ENCODE assay signal across 21 cellular contexts in genomic region chr4:25107827-25108516, GRCh38. TPM values are rescaled to one million over a fixed set of nuclear protein-coding genes. Genes with fewer than 3 reads are reported as not detected.
DNase-seq lines count a peak whose midpoint lies in the region; ATAC-seq, FAIRE-seq and TF ChIP-seq lines count a peak whose summit lies in the region.
"Had no signal": no experiment of that assay in that cellular context is flagged by ENCODE, and none has a peak within 500 bp of the region (broad histone marks: within the 10 kb centered on the region; RNA-seq: fewer than 3 reads in every experiment).

No MANE protein-coding gene starts in this region.

- no peaks in the 10 kb centered on the region for H3K36me3 Mint-ChIP-seq in activated CD4-positive, alpha-beta memory T cell treated with anti-CD3 and anti-CD28 coated beads for 36 hours
- H3K36me3 Mint-ChIP-seq: activated naive CD8-positive, alpha-beta T cell treated with anti-CD3 and anti-CD28 coated beads, Interleukin-2, amount 10 ng/mL, durations not matched to agents 7 days and 5 days; stimulated activated memory B cell treated with anti-CD40 and anti-IgM and Interleukin-4, amounts not matched to agents 10 μg/mL and 1 μg/mL and 100 μg/mL, for 72 hours; WTC11 had no signal

- POLR2A ChIA-PET in activated CD4-positive, alpha-beta memory T cell treated with anti-CD3 and anti-CD28 coated beads for 36 hours (lab: Charles Lee) = no interaction called here

- peak; percentile 28 for FAIRE-seq in bronchial epithelial cell (lab: Jason Lieb, UNC)

- no peaks in the 10 kb centered on the region for H3K27me3 Mint-ChIP-seq in activated CD4-positive, alpha-beta memory T cell treated with anti-CD3 and anti-CD28 coated beads for 36 hours

- no peaks in the 10 kb centered on the region for H3K36me3 ChIP-seq in bronchial epithelial cell (ENCODE audit: control insufficient read depth, insufficient read depth, low read length)
- H3K36me3 ChIP-seq in mucosa of descending colon (ENCODE audit: low read depth) = no peaks in the 10 kb centered on the region
- H3K36me3 ChIP-seq: BLaER1 treated with 17β-estradiol and CSF1 and Interleukin-3, amounts not matched to agents 10 nM and 100 nM; ovary; tibial artery had no signal

- TF ChIP-seq RAD21 in Ishikawa (IDR thresholded peaks at IDR 0.05; ENCODE audit: low read depth) = no peak

- H3K27ac Mint-ChIP-seq in activated CD4-positive, alpha-beta memory T cell treated with anti-CD3 and anti-CD28 coated beads for 36 hours = no peak overlapping the region
- H3K27ac Mint-ChIP-seq: activated CD8-positive, alpha-beta T cell treated with anti-CD3 and anti-CD28 coated beads, Interleukin-2, amount 10 ng/mL, durations not matched to agents 7 days and 5 days; activated naive CD8-positive, alpha-beta T cell treated with anti-CD3 and anti-CD28 coated beads, Interleukin-2, amount 10 ng/mL, durations not matched to agents 7 days and 5 days; activated T-cell treated with anti-CD3 and anti-CD28 coated beads, Interleukin-2, amount 50 U/mL, for 72 hours; stimulated activated memory B cell treated with anti-CD40 and anti-IgM and Interleukin-4, amounts not matched to agents 10 μg/mL and 1 μg/mL and 100 μg/mL, for 72 hours; T-cell; WTC11 had no signal

- peak; percentile 78 for ATAC-seq in mucosa of descending colon
- ATAC-seq: activated CD8-positive, alpha-beta T cell treated with anti-CD3 and anti-CD28 coated beads, Interleukin-2, amount 10 ng/mL, durations not matched to agents 7 days and 5 days; activated T-cell treated with anti-CD3 and anti-CD28 coated beads, Interleukin-2, amount 50 U/mL, for 72 hours; T-cell; WTC11 had no signal

- TF ChIP-seq EP300 in Ishikawa (IDR thresholded peaks at IDR 0.05; ENCODE audit: borderline replicate concordance) = no peak

- intact Hi-C loops in mucosa of descending colon (cut with DNase I, micrococcal nuclease) = no loop called here
- intact Hi-C loops in activated CD4-positive, alpha-beta memory T cell treated with anti-CD3 and anti-CD28 coated beads for 36 hours (cut with micrococcal nuclease) = no loop called here

- no peak overlapping the region for H3K4me3 Mint-ChIP-seq in activated CD4-positive, alpha-beta memory T cell treated with anti-CD3 and anti-CD28 coated beads for 36 hours
- H3K4me3 Mint-ChIP-seq: activated CD8-positive, alpha-beta T cell treated with anti-CD3 and anti-CD28 coated beads, Interleukin-2, amount 10 ng/mL, durations not matched to agents 7 days and 5 days; activated naive CD8-positive, alpha-beta T cell treated with anti-CD3 and anti-CD28 coated beads, Interleukin-2, amount 10 ng/mL, durations not matched to agents 7 days and 5 days; activated T-cell treated with anti-CD3 and anti-CD28 coated beads, Interleukin-2, amount 50 U/mL, for 72 hours; stimulated activated memory B cell treated with anti-CD40 and anti-IgM and Interleukin-4, amounts not matched to agents 10 μg/mL and 1 μg/mL and 100 μg/mL, for 72 hours; T-cell; WTC11 had no signal

- H3K4me1 Mint-ChIP-seq in activated CD4-positive, alpha-beta memory T cell treated with anti-CD3 and anti-CD28 coated beads for 36 hours (ENCODE audit: low read depth) = no peaks in the 10 kb centered on the region
- H3K4me1 Mint-ChIP-seq: activated naive CD8-positive, alpha-beta T cell treated with anti-CD3 and anti-CD28 coated beads, Interleukin-2, amount 10 ng/mL, durations not matched to agents 7 days and 5 days; stimulated activated memory B cell treated with anti-CD40 and anti-IgM and Interleukin-4, amounts not matched to agents 10 μg/mL and 1 μg/mL and 100 μg/mL, for 72 hours; T-cell; WTC11 had no signal

- CTCF ChIA-PET in activated CD4-positive, alpha-beta memory T cell treated with anti-CD3 and anti-CD28 coated beads for 36 hours (lab: Charles Lee) = interaction anchor here (0.5 to 1.3 kb wide), 2 partner anchors 36 to 128 kb away, joined by 3 read pairs; no protein-coding TSS in a partner anchor

- no peaks in the 10 kb centered on the region for H3K9me3 ChIP-seq in mucosa of descending colon
- H3K9me3 ChIP-seq: ovary, tibial artery had no signal

- no peak for TF ChIP-seq CTCF in bronchial epithelial cell (IDR thresholded peaks at IDR 0.05; ENCODE audit: insufficient read depth, low read length, severe bottlenecking)
- TF ChIP-seq CTCF in mucosa of descending colon (IDR thresholded peaks at IDR 0.05) = no peak

- H3K9me3 Mint-ChIP-seq in activated CD4-positive, alpha-beta memory T cell treated with anti-CD3 and anti-CD28 coated beads for 36 hours = no peaks in the 10 kb centered on the region
- H3K9me3 Mint-ChIP-seq: activated naive CD8-positive, alpha-beta T cell treated with anti-CD3 and anti-CD28 coated beads, Interleukin-2, amount 10 ng/mL, durations not matched to agents 7 days and 5 days; activated T-cell treated with anti-CD3 and anti-CD28 coated beads, Interleukin-2, amount 50 U/mL, for 72 hours; stimulated activated memory B cell treated with anti-CD40 and anti-IgM and Interleukin-4, amounts not matched to agents 10 μg/mL and 1 μg/mL and 100 μg/mL, for 72 hours; T-cell had no signal

- no peaks in the 10 kb centered on the region for H3K4me1 ChIP-seq in mucosa of descending colon (ENCODE audit: low read depth)

- no peak overlapping the region for H3K4me3 ChIP-seq in bronchial epithelial cell (ENCODE audit: low read depth, low read length)
- no peak overlapping the region for H3K4me3 ChIP-seq in mucosa of descending colon
- H3K4me3 ChIP-seq: BLaER1 treated with 17β-estradiol and CSF1 and Interleukin-3, amounts not matched to agents 10 nM and 100 nM; ovary; smooth muscle cell; tibial artery had no signal

- peak; percentile 10 for DNase-seq in DMS153 treated with DMSO at 0.1 percent for 48 hours (lab: John Stamatoyannopoulos, UW; ENCODE audit: unreplicated experiment)
- DNase-seq in bronchial epithelial cell (ENCODE audit: low read depth) = peak; percentile 38
- DNase-seq in mucosa of descending colon = peak in 1 of 3 donors; percentile 59
- DNase-seq in stimulated activated CD4-positive, alpha-beta T cell treated with anti-CD3 and anti-CD28 coated beads, Interleukin-4, amount 100 ng/mL, for 4 hours = no peak
- DNase-seq in dedifferentiated amniotic fluid mesenchymal stem cell (ENCODE audit: extremely low spot score) = no peak
- no peak for DNase-seq in NCI-H526 (lab: John Stamatoyannopoulos, UW)
- DNase-seq in activated CD4-positive, alpha-beta memory T cell treated with anti-CD3 and anti-CD28 coated beads for 36 hours = no peak
- DNase-seq: activated CD8-positive, alpha-beta T cell treated with anti-CD3 and anti-CD28 coated beads, Interleukin-2, amount 10 ng/mL, durations not matched to agents 7 days and 5 days; activated naive CD8-positive, alpha-beta T cell treated with anti-CD3 and anti-CD28 coated beads, Interleukin-2, amount 10 ng/mL, durations not matched to agents 7 days and 5 days; activated T-cell treated with anti-CD3 and anti-CD28 coated beads, Interleukin-2, amount 50 U/mL, for 72 hours; DMS79 treated with DMSO at 0.1 percent for 48 hours; hypothalamus; KBM-7; ovary; T-cell; tibial artery had no signal

- no peaks in the 10 kb centered on the region for H3K27me3 ChIP-seq in bronchial epithelial cell (ENCODE audit: control insufficient read depth, insufficient read depth, low read length)
- H3K27me3 ChIP-seq: BLaER1 treated with 17β-estradiol and CSF1 and Interleukin-3, amounts not matched to agents 10 nM and 100 nM; ovary; tibial artery had no signal

TF ChIP-seq in Ishikawa, 13 proteins besides CTCF, POLR2A, EP300 and RAD21:
- TF ChIP-seq FOXM1 (IDR thresholded peaks at IDR 0.05; ENCODE audit: borderline replicate concordance, low read depth) (no peak), EGR1 (IDR thresholded peaks at IDR 0.05) (no peak), USF1 (IDR thresholded peaks at IDR 0.05) (peak; percentile 61)

RNA-seq across cellular contexts. Expression of gene SEPSECS, which starts 52.3 kb away (rescaled TPM):
- total RNA-seq in bronchial epithelial cell (6.6 and 7.0 TPM in 2 replicates), mucosa of descending colon (10 to 100 TPM; 13.4 to 26.2 (median 13.6) TPM)
- total RNA-seq in activated CD4-positive, alpha-beta memory T cell treated with anti-CD3 and anti-CD28 coated beads for 36 hours = 10 to 100 TPM; 12.8 to 13.3 TPM

Comparison
In these comparisons a context has a peak if more than half of its experiments do, and no peak if none do; other contexts are left out.
1. DNase-seq: peak in DMS153 treated with DMSO at 0.1 percent for 48 hours (single experiment) and bronchial epithelial cell (single experiment); none in stimulated activated CD4-positive, alpha-beta T cell treated with anti-CD3 and anti-CD28 coated beads, Interleukin-4, amount 100 ng/mL, for 4 hours (0 of 2), dedifferentiated amniotic fluid mesenchymal stem cell (single experiment), NCI-H526 (0 of 2) and activated CD4-positive, alpha-beta memory T cell treated with anti-CD3 and anti-CD28 coated beads for 36 hours (single experiment).